8 cellular contexts compared by ENCODE assay signal in the genomic region with DNA sequence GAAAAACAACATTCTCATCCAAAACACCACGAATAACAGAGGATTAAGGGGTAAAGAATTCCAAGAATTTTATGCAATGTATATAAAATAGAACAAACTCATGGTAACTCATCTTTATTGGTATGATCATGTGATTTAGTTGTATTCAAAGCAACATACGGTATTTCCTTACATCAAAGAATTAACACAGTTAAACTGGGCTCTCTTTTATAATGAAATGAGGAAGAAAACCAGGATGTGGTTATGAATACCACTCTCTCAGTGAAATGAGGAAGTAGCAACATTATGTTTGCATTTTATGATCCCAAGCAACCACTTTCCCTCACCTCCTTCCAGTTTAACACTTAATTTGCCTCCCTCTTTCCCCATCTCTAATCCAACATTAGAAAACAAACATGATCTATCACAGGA. TPM values are rescaled to one million over a fixed set of nuclear protein-coding genes. Genes with fewer than 3 reads are reported as not detected.
DNase-seq lines count a peak whose midpoint lies in the region; ATAC-seq, FAIRE-seq and TF ChIP-seq lines count a peak whose summit lies in the region.

No MANE protein-coding gene starts in this region.

- H3K9me3 ChIP-seq in CD4-positive, alpha-beta T cell (ENCODE audit: control insufficient read depth, low read length) = no peaks in the 10 kb centered on the region
- H3K9me3 ChIP-seq in mucosa of descending colon (no peaks in the 10 kb centered on the region), kidney (ENCODE audit: control insufficient read depth in 1 of 2, low read length in 2 of 2) (no peaks in the 10 kb centered on the region)

- H3K27ac Mint-ChIP-seq in CD4-positive, alpha-beta T cell = peak overlapping the region; percentile 83
- peak overlapping the region; percentile 95 for H3K27ac Mint-ChIP-seq in activated B cell treated with CpG ODN at 0.5 μM for 24 hours

- POLR2A ChIA-PET in CD4-positive, alpha-beta T cell (lab: Charles Lee) = interaction anchor here (0.8 to 1.5 kb wide), 4 partner anchors 12 to 99 kb away, joined by 3 to 8 read pairs (median 5); no protein-coding TSS in a partner anchor
- POLR2A ChIA-PET in activated B cell treated with CpG ODN at 0.5 μM for 24 hours (lab: Charles Lee) = interaction anchor here (0.6 to 2.1 kb wide), 7 partner anchors 11 to 562 kb away, joined by 3 to 14 read pairs (median 3); a partner anchor contains a TSS

- peak overlapping the region; percentile 13 for H3K27ac ChIP-seq in CD4-positive, alpha-beta T cell (ENCODE audit: low read depth, low read length)
- peak overlapping the region; percentile 94 for H3K27ac ChIP-seq in HL-60 (replicated peaks)
- H3K27ac ChIP-seq in kidney (ENCODE audit: low read depth in 2 of 2, low read length in 2 of 2) = no peak overlapping the region

- CTCF ChIA-PET in CD4-positive, alpha-beta T cell (lab: Charles Lee) = no interaction called here
- CTCF ChIA-PET in activated B cell treated with CpG ODN at 0.5 μM for 24 hours (lab: Charles Lee) = no interaction called here

- peaks cover 62% of the 10 kb centered on the region for H3K4me1 Mint-ChIP-seq in CD4-positive, alpha-beta T cell (ENCODE audit: low read depth)
- H3K4me1 Mint-ChIP-seq in activated B cell treated with CpG ODN at 0.5 μM for 24 hours = peaks cover 90% of the 10 kb centered on the region

- intact Hi-C loops in CD4-positive, alpha-beta T cell (cut with DNase I, micrococcal nuclease) = loop anchor here in 1 of 2 experiments (1.0 kb wide), 1 partner anchor 23 kb away; a partner anchor contains a TSS
- intact Hi-C loops in activated B cell treated with CpG ODN at 0.5 μM for 24 hours (cut with micrococcal nuclease) = loop anchor here (1.0 kb wide), 3 partner anchors 23 to 469 kb away; a partner anchor contains a TSS
- intact Hi-C loops in mucosa of descending colon (cut with DNase I, micrococcal nuclease) = no loop called here
- intact Hi-C loops in kidney (cut with DNase I) = no loop called here

- H3K27me3 Mint-ChIP-seq in CD4-positive, alpha-beta T cell = no peaks in the 10 kb centered on the region
- no peaks in the 10 kb centered on the region for H3K27me3 Mint-ChIP-seq in activated B cell treated with CpG ODN at 0.5 μM for 24 hours

- peak; percentile 91 for ATAC-seq in CD4-positive, alpha-beta T cell (ENCODE audit: poor library complexity)
- ATAC-seq in GM19452 (IDR thresholded peaks at IDR 0.05; ENCODE audit: unreplicated experiment) (peak; percentile 73), activated B cell treated with CpG ODN at 0.5 μM for 24 hours (ENCODE audit: low read depth) (peak; percentile 72), mucosa of descending colon (peak; percentile 74)

- H3K4me1 ChIP-seq in mucosa of descending colon (ENCODE audit: low read depth) (peaks cover 45% of the 10 kb centered on the region), kidney (ENCODE audit: control insufficient read depth in 1 of 2, insufficient read depth in 1 of 2, low read depth in 1 of 2, low read length in 2 of 2) (peaks cover 3 to 7% of the 10 kb centered on the region in 2 donors)

- no peak for TF ChIP-seq CTCF in CD4-positive, alpha-beta T cell (IDR thresholded peaks at IDR 0.05)
- TF ChIP-seq CTCF in HL-60 (IDR thresholded peaks at IDR 0.05; ENCODE audit: insufficient read depth, low read length) (no peak), activated B cell treated with CpG ODN at 0.5 μM for 24 hours (IDR thresholded peaks at IDR 0.05) (no peak), mucosa of descending colon (IDR thresholded peaks at IDR 0.05) (no peak), kidney (IDR thresholded peaks at IDR 0.05; ENCODE audit: borderline replicate concordance, extremely low read depth, insufficient read depth) (no peak)

- peak overlapping the region; percentile 86 for H3K4me3 Mint-ChIP-seq in CD4-positive, alpha-beta T cell
- H3K4me3 Mint-ChIP-seq in activated B cell treated with CpG ODN at 0.5 μM for 24 hours = peak overlapping the region; percentile 78

- DNase-seq in CD4-positive, alpha-beta T cell = no peak
- DNase-seq in HL-60 (ENCODE audit: low read depth in 1 of 2, low spot score in 1 of 2) (peak in 1 of 2 experiments; percentile 45), activated B cell treated with CpG ODN at 0.5 μM for 24 hours (no peak), mucosa of descending colon (no peak), kidney (no peak), NCI-H2081 (lab: John Stamatoyannopoulos, UW) (no peak)
- no peak for DNase-seq in activated CD8-positive, alpha-beta memory T cell treated with anti-CD3 and anti-CD28 coated beads, Interleukin-2, amount 50 U/mL, for 4 hours

- H3K4me3 ChIP-seq in HL-60 (replicated peaks; ENCODE audit: insufficient read depth, low read length) = no peak overlapping the region
- H3K4me3 ChIP-seq in mucosa of descending colon = no peak overlapping the region
- no peak overlapping the region for H3K4me3 ChIP-seq in kidney (ENCODE audit: low read length in 2 of 2)

- FAIRE-seq in kidney (lab: Jason Lieb, UNC) = no peak

- H3K27me3 ChIP-seq in CD4-positive, alpha-beta T cell (ENCODE audit: control insufficient read depth, insufficient read depth, low read length) = no peaks in the 10 kb centered on the region
- no peaks in the 10 kb centered on the region for H3K27me3 ChIP-seq in HL-60 (ENCODE audit: insufficient read depth, poor library complexity, severe bottlenecking)

- no peaks in the 10 kb centered on the region for H3K36me3 ChIP-seq in mucosa of descending colon (ENCODE audit: low read depth)
- H3K36me3 ChIP-seq in kidney (ENCODE audit: control insufficient read depth in 1 of 2, insufficient read depth in 2 of 2, low read length in 2 of 2) = peaks cover 2 to 4% of the 10 kb centered on the region in 2 donors

- H3K9me3 Mint-ChIP-seq in CD4-positive, alpha-beta T cell = no peaks in the 10 kb centered on the region
- H3K9me3 Mint-ChIP-seq in activated B cell treated with CpG ODN at 0.5 μM for 24 hours = no peaks in the 10 kb centered on the region

- peaks cover 37% of the 10 kb centered on the region for H3K36me3 Mint-ChIP-seq in CD4-positive, alpha-beta T cell (ENCODE audit: low read depth)
- peaks cover 30% of the 10 kb centered on the region for H3K36me3 Mint-ChIP-seq in activated B cell treated with CpG ODN at 0.5 μM for 24 hours (ENCODE audit: low read depth)

- H3K9ac ChIP-seq in kidney (ENCODE audit: low read length in 2 of 2) = no peak overlapping the region

RNA-seq across cellular contexts. Expression of a gene that starts 22.9 kb away (rescaled TPM):
- 10 to 100 TPM; 13.0 to 14.5 TPM for total RNA-seq in CD4-positive, alpha-beta T cell
- 34.1 and 43.8 TPM in 2 replicates for total RNA-seq in activated B cell treated with CpG ODN at 0.5 μM for 24 hours
- 10 to 100 TPM; 43.2 to 67.1 (median 58.6) TPM for total RNA-seq in mucosa of descending colon
- 66.1 TPM for total RNA-seq in kidney
- polyA plus RNA-seq in kidney (ENCODE audit: insufficient read depth, low read depth, low replicate concordance) = 17.0 TPM

Comparison
In these comparisons a context has a peak if more than half of its experiments do, and no peak if none do; other contexts are left out.
1. H3K27ac ChIP-seq: peak in CD4-positive, alpha-beta T cell (single experiment) and HL-60 (single experiment); none in kidney (0 of 2).
2. Peak in every context shown above with its lines, with median percentiles within 50 percentile points of each other: ATAC-seq.